Comparison of ENCODE assay signal across 1 cellular context in the genomic region with DNA sequence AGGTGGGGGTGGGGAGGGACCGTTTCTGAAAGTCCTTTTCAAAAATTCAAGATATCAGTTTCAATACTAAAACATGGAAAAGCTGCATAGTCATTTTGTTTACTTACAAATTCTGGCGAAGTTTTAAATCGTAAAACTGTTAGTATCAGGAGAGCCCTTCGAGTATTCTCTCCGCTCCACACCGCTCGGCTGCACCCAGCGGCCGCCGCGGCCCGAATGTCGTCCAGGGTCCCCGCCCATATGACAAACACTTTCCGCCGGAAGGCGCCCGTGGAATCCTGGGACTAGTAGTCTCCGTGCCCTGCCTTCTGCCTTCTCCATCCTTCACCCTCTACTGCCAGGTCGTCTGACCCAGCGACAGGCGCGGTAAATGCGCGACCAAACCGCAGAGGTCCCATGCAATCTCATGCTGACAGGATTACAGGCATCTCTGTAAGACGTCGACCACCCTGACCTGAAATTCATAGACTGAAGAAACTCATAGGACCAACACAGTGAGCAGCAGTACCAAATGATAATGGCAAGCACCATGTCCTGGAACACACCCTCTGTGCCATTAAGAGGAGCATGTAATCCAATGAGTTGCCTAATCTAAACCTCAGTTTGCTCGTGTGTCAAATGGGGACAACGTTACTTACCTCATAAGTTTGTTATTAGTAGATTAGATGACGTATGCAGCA.
A peak's percentile ranks its signal among the peaks of the same experiment; 100 is the strongest.
TF ChIP-seq lines count a peak whose summit lies in the region.

TSS of gene TOR1AIP2 (minus strand) at position 218 of the 680 bp plus-strand sequence. CDS start 25,138 bp downstream, outside the sequence.

TF ChIP-seq in K562, 482 proteins besides CTCF, POLR2A, EP300 and RAD21 (continued from another document and continues in another):
- peak; percentile 35 for TF ChIP-seq PRDM10 (IDR thresholded peaks at IDR 0.05; ENCODE audit: partially characterized antibody)
- peak; percentile 83 for TF ChIP-seq RBBP5 (IDR thresholded peaks at IDR 0.05; ENCODE audit: borderline replicate concordance, insufficient read depth, low read length, poor library complexity, severe bottlenecking)
- peak; percentile 57; the same call in 1 of the 2 replicates for TF ChIP-seq SREBF1 (IDR thresholded peaks at IDR 0.05; ENCODE audit: borderline replicate concordance, low read depth, low read length)
- TF ChIP-seq JUNB (CRISPR knock-in tag; conservative IDR thresholded peaks at IDR 0.05) = no peak
- 0 out of 2 replicates have a peak, but pooled peaks have one; percentile 61 for TF ChIP-seq ZNF766 (CRISPR knock-in tag; conservative IDR thresholded peaks at IDR 0.05)
- peak; percentile 59; the same call in 1 of the 2 replicates for TF ChIP-seq ZKSCAN1 (IDR thresholded peaks at IDR 0.05; ENCODE audit: low read depth, low read length)
- no peak for TF ChIP-seq MCM2 (IDR thresholded peaks at IDR 0.05; ENCODE audit: low read depth)
- peak; percentile 87 for TF ChIP-seq TFAP4 (CRISPR knock-in tag; IDR thresholded peaks at IDR 0.05; ENCODE audit: borderline replicate concordance)
- TF ChIP-seq MTA3 (IDR thresholded peaks at IDR 0.05; ENCODE audit: borderline replicate concordance) = peak; percentile 83
- no peak for TF ChIP-seq ZNF507 (tag; conservative IDR thresholded peaks at IDR 0.05)
- no peak for TF ChIP-seq ZNF121 (CRISPR knock-in tag; conservative IDR thresholded peaks at IDR 0.05)
- TF ChIP-seq CCAR2 (IDR thresholded peaks at IDR 0.05; ENCODE audit: low read depth, low read length) = no peak
- TF ChIP-seq BHLHE40 (IDR thresholded peaks at IDR 0.05; ENCODE audit: low read length) = peak; percentile 64
- TF ChIP-seq, protein P1, sequence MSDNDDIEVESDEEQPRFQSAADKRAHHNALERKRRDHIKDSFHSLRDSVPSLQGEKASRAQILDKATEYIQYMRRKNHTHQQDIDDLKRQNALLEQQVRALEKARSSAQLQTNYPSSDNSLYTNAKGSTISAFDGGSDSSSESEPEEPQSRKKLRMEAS (CRISPR knock-in tag; IDR thresholded peaks at IDR 0.05) = peak; percentile 65
- TF ChIP-seq TEAD1 (CRISPR knock-in tag; IDR thresholded peaks at IDR 0.05) = peak in 1 of 2 experiments; percentile 90; a peak in 2 of 4 replicates
- TF ChIP-seq FOSL1 (tag; conservative IDR thresholded peaks at IDR 0.05) = no peak; the same call in 1 of the 2 replicates
- no peak; the same call in 1 of the 2 replicates for TF ChIP-seq ZNF263 (CRISPR knock-in tag; IDR thresholded peaks at IDR 0.05; ENCODE audit: borderline replicate concordance)
- TF ChIP-seq BCOR (IDR thresholded peaks at IDR 0.05) = peak; percentile 98
- TF ChIP-seq POLR2G (IDR thresholded peaks at IDR 0.05; ENCODE audit: low read depth, low read length) = peak; percentile 97
- no peak for TF ChIP-seq ESRRB (CRISPR knock-in tag; IDR thresholded peaks at IDR 0.05; ENCODE audit: borderline replicate concordance)
- peak; percentile 76 for TF ChIP-seq ZBTB12 (CRISPR knock-in tag; IDR thresholded peaks at IDR 0.05)
- TF ChIP-seq, protein P2, sequence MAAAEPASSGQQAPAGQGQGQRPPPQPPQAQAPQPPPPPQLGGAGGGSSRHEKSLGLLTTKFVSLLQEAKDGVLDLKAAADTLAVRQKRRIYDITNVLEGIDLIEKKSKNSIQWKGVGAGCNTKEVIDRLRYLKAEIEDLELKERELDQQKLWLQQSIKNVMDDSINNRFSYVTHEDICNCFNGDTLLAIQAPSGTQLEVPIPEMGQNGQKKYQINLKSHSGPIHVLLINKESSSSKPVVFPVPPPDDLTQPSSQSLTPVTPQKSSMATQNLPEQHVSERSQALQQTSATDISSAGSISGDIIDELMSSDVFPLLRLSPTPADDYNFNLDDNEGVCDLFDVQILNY (CRISPR knock-in tag; IDR thresholded peaks at IDR 0.05) = peak; percentile 62; the same call in 1 of the 2 replicates
- peak; percentile 78 for TF ChIP-seq ATF7 (IDR thresholded peaks at IDR 0.05)
- TF ChIP-seq ZNF354B (CRISPR knock-in tag; IDR thresholded peaks at IDR 0.05) = no peak
- TF ChIP-seq TEAD4 (IDR thresholded peaks at IDR 0.05; ENCODE audit: low read length) = peak; percentile 27; the same call in 1 of the 2 replicates
- TF ChIP-seq TEAD4 (CRISPR knock-in tag; IDR thresholded peaks at IDR 0.05; ENCODE audit: borderline replicate concordance) = no peak
- TF ChIP-seq FOXK1 (CRISPR knock-in tag; IDR thresholded peaks at IDR 0.05; ENCODE audit: borderline replicate concordance) = no peak
- TF ChIP-seq, protein P3, sequence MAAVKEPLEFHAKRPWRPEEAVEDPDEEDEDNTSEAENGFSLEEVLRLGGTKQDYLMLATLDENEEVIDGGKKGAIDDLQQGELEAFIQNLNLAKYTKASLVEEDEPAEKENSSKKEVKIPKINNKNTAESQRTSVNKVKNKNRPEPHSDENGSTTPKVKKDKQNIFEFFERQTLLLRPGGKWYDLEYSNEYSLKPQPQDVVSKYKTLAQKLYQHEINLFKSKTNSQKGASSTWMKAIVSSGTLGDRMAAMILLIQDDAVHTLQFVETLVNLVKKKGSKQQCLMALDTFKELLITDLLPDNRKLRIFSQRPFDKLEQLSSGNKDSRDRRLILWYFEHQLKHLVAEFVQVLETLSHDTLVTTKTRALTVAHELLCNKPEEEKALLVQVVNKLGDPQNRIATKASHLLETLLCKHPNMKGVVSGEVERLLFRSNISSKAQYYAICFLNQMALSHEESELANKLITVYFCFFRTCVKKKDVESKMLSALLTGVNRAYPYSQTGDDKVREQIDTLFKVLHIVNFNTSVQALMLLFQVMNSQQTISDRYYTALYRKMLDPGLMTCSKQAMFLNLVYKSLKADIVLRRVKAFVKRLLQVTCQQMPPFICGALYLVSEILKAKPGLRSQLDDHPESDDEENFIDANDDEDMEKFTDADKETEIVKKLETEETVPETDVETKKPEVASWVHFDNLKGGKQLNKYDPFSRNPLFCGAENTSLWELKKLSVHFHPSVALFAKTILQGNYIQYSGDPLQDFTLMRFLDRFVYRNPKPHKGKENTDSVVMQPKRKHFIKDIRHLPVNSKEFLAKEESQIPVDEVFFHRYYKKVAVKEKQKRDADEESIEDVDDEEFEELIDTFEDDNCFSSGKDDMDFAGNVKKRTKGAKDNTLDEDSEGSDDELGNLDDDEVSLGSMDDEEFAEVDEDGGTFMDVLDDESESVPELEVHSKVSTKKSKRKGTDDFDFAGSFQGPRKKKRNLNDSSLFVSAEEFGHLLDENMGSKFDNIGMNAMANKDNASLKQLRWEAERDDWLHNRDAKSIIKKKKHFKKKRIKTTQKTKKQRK (IDR thresholded peaks at IDR 0.05; ENCODE audit: borderline replicate concordance, low read depth, low read length) = no peak
- TF ChIP-seq HDGF (IDR thresholded peaks at IDR 0.05) = peak; percentile 83; the same call in 1 of the 2 replicates
- peak; percentile 49 to 67 for TF ChIP-seq E2F6 (IDR thresholded peaks at IDR 0.05; ENCODE audit: borderline replicate concordance in 1 of 2, extremely low read depth in 1 of 2, insufficient read depth in 1 of 2, insufficient read length in 1 of 2, low read depth in 1 of 2, low read length in 1 of 2, poor library complexity in 1 of 2, severe bottlenecking in 1 of 2)
- peak; percentile 13 to 45; a peak in 2 of 4 replicates for TF ChIP-seq MAZ (CRISPR knock-in tag; conservative IDR thresholded peaks at IDR 0.05 in 1 of 2, IDR thresholded peaks at IDR 0.05 in 1 of 2)
- no peak for TF ChIP-seq CBX2 (IDR thresholded peaks at IDR 0.05; ENCODE audit: insufficient read depth, low read length, poor library complexity, severe bottlenecking)
- TF ChIP-seq, protein P4, sequence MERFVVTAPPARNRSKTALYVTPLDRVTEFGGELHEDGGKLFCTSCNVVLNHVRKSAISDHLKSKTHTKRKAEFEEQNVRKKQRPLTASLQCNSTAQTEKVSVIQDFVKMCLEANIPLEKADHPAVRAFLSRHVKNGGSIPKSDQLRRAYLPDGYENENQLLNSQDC (CRISPR knock-in tag; IDR thresholded peaks at IDR 0.05) = peak; percentile 93
- peak; percentile 86 for TF ChIP-seq JUN (IDR thresholded peaks at IDR 0.05; ENCODE audit: borderline replicate concordance, low read depth, low read length)
- TF ChIP-seq JUN (CRISPR knock-in tag; IDR thresholded peaks at IDR 0.05; ENCODE audit: borderline replicate concordance) = 0 out of 2 replicates have a peak, but pooled peaks have one; percentile 51
- no peak for TF ChIP-seq CBFA2T2 (conservative IDR thresholded peaks at IDR 0.05)
- TF ChIP-seq CBFB (CRISPR knock-in tag; IDR thresholded peaks at IDR 0.05) = peak; percentile 97
- TF ChIP-seq BDP1 (IDR thresholded peaks at IDR 0.05; ENCODE audit: insufficient read depth, insufficient read length) = no peak
- TF ChIP-seq CEBPG (CRISPR knock-in tag; IDR thresholded peaks at IDR 0.05) = peak; percentile 70
- no peak for TF ChIP-seq CEBPG (tag; conservative IDR thresholded peaks at IDR 0.05 in 1 of 2, IDR thresholded peaks at IDR 0.05 in 1 of 2)
- no peak for TF ChIP-seq HMG20A (CRISPR knock-in tag; conservative IDR thresholded peaks at IDR 0.05)
- peak; percentile 97 for TF ChIP-seq SUPT5H (IDR thresholded peaks at IDR 0.05)
- no peak for TF ChIP-seq ZNF253 (CRISPR knock-in tag; conservative IDR thresholded peaks at IDR 0.05)
- peak; percentile 99 for TF ChIP-seq TAF1 (IDR thresholded peaks at IDR 0.05; ENCODE audit: control insufficient read depth, extremely low read depth, insufficient read depth, low read length, severe bottlenecking)
- no peak for TF ChIP-seq BRD4 (IDR thresholded peaks at IDR 0.05)
- TF ChIP-seq NR2C1 (IDR thresholded peaks at IDR 0.05) = peak; percentile 53
- TF ChIP-seq NR2C1 (tag; IDR thresholded peaks at IDR 0.05) = 0 out of 2 replicates have a peak, but pooled peaks have one; percentile 62
- peak; percentile 65 for TF ChIP-seq EP400 (IDR thresholded peaks at IDR 0.05)
- no peak for TF ChIP-seq ELK3 (CRISPR knock-in tag; IDR thresholded peaks at IDR 0.05)
- peak; percentile 72 for TF ChIP-seq L3MBTL2 (IDR thresholded peaks at IDR 0.05)
- TF ChIP-seq ZNF639 (CRISPR knock-in tag; conservative IDR thresholded peaks at IDR 0.05 in 1 of 2, IDR thresholded peaks at IDR 0.05 in 1 of 2) = peak in 1 of 2 experiments; percentile 30; a peak in 1 of 4 replicates
- TF ChIP-seq MBD2 (IDR thresholded peaks at IDR 0.05; ENCODE audit: borderline replicate concordance, low read depth) = peak; percentile 90
- peak; percentile 55 for TF ChIP-seq TRIM28 (IDR thresholded peaks at IDR 0.05)
- no peak for TF ChIP-seq TCFL5 (CRISPR knock-in tag; conservative IDR thresholded peaks at IDR 0.05)
